ENCODE assay signal across 19 cellular contexts in genomic region chr2:191892391-191892790, GRCh38. TPM values are rescaled to one million over a fixed set of nuclear protein-coding genes. Genes with fewer than 3 reads are reported as not detected.
DNase-seq lines count a peak whose midpoint lies in the region; ATAC-seq and TF ChIP-seq lines count a peak whose summit lies in the region.
"Had no signal": no experiment of that assay in that cellular context is flagged by ENCODE, and none has a peak within 500 bp of the region (broad histone marks: within the 10 kb centered on the region; RNA-seq: fewer than 3 reads in every experiment).

No MANE protein-coding gene starts in this region.

- peaks cover 0 to 11% of the 10 kb centered on the region in 2 donors for H3K27me3 Mint-ChIP-seq in natural killer cell treated with Interleukin-12 subunit alpha and Interleukin-12 subunit beta and Interleukin-15 and Interleukin-18, amount 100 ng/mL, for 72 hours

- peak; percentile 52 for DNase-seq in GM04504 (ENCODE audit: low read depth)
- peak; percentile 57 for DNase-seq in MV-4-11 (lab: John Stamatoyannopoulos, UW)
- DNase-seq in osteoblast (ENCODE audit: insufficient read length, low spot score, missing footprints): no peak
- no peak for DNase-seq in natural killer cell treated with Interleukin-12 subunit alpha and Interleukin-12 subunit beta and Interleukin-15 and Interleukin-18, amount 100 ng/mL, for 72 hours (ENCODE audit: low spot score)
- DNase-seq in right cardiac atrium: no peak
- DNase-seq in stimulated activated CD4-positive, alpha-beta T cell treated with anti-CD3 and anti-CD28 coated beads, Interleukin-2, amount 100 ng/mL, for 48 hours: no peak
- DNase-seq: activated naive CD4-positive, alpha-beta T cell treated with anti-CD3 and anti-CD28 coated beads, Interleukin-2, amount 50 U/mL, for 16 hours; GF-D8; NCI-H1048; sigmoid colon; stimulated activated naive CD8-positive, alpha-beta T cell treated with anti-CD3 and anti-CD28 coated beads, Interleukin-15, Interleukin-2, amounts not matched to agents 100 U/mL and 50 U/mL, for 24 hours; SW 1271 had no signal

- H3K4me1 Mint-ChIP-seq in natural killer cell treated with Interleukin-12 subunit alpha and Interleukin-12 subunit beta and Interleukin-15 and Interleukin-18, amount 100 ng/mL, for 72 hours (ENCODE audit: low read depth in 2 of 2): peaks cover 0 to 3% of the 10 kb centered on the region in 2 donors
- H3K4me1 Mint-ChIP-seq: central memory CD8-positive, alpha-beta T cell; WTC11 had no signal

- no peak overlapping the region for H3K27ac Mint-ChIP-seq in natural killer cell treated with Interleukin-12 subunit alpha and Interleukin-12 subunit beta and Interleukin-15 and Interleukin-18, amount 100 ng/mL, for 72 hours
- H3K27ac Mint-ChIP-seq: WTC11 had no signal

- H3K4me1 ChIP-seq in osteoblast (ENCODE audit: insufficient read depth, low read length) (peaks cover 20% of the 10 kb centered on the region), right cardiac atrium (ENCODE audit: control insufficient read depth, insufficient read depth, low read length) (no peaks in the 10 kb centered on the region)

- H3K9me3 Mint-ChIP-seq in natural killer cell treated with Interleukin-12 subunit alpha and Interleukin-12 subunit beta and Interleukin-15 and Interleukin-18, amount 100 ng/mL, for 72 hours: no peaks in the 10 kb centered on the region
- H3K9me3 Mint-ChIP-seq: central memory CD8-positive, alpha-beta T cell had no signal

- no peak overlapping the region for H3K4me3 Mint-ChIP-seq in natural killer cell treated with Interleukin-12 subunit alpha and Interleukin-12 subunit beta and Interleukin-15 and Interleukin-18, amount 100 ng/mL, for 72 hours
- H3K4me3 Mint-ChIP-seq: central memory CD8-positive, alpha-beta T cell; neural crest cell; WTC11 had no signal

- H3K9me3 ChIP-seq in osteoblast (ENCODE audit: low read depth, low read length) (no peaks in the 10 kb centered on the region), right cardiac atrium (ENCODE audit: control insufficient read depth, low read length) (no peaks in the 10 kb centered on the region)
- H3K9me3 ChIP-seq: sigmoid colon had no signal

- TF ChIP-seq CTCF in osteoblast (IDR thresholded peaks at IDR 0.05; ENCODE audit: extremely low read depth, low read depth, low read length): no peak

- H3K27me3 ChIP-seq in osteoblast (ENCODE audit: insufficient read depth, low read length) (no peaks in the 10 kb centered on the region), right cardiac atrium (ENCODE audit: control insufficient read depth, insufficient read depth) (no peaks in the 10 kb centered on the region)
- H3K27me3 ChIP-seq: sigmoid colon had no signal

- H4K20me1 ChIP-seq in osteoblast (ENCODE audit: insufficient read depth, low read length): no peaks in the 10 kb centered on the region

- H3K4me3 ChIP-seq in osteoblast (ENCODE audit: insufficient read depth, low read length) (no peak overlapping the region), right cardiac atrium (ENCODE audit: low read length) (no peak overlapping the region)
- H3K4me3 ChIP-seq: sigmoid colon had no signal

- 75% methylated on average over 3 of the region's 3 CpGs for WGBS in right cardiac atrium

- H3K27ac ChIP-seq in osteoblast (ENCODE audit: low read depth, low read length) (no peak overlapping the region), right cardiac atrium (ENCODE audit: low read length) (no peak overlapping the region)
- H3K27ac ChIP-seq: HL-60, sigmoid colon had no signal

- no peaks in the 10 kb centered on the region for H3K36me3 Mint-ChIP-seq in natural killer cell treated with Interleukin-12 subunit alpha and Interleukin-12 subunit beta and Interleukin-15 and Interleukin-18, amount 100 ng/mL, for 72 hours

- intact Hi-C loops in right cardiac atrium (cut with DNase I): no loop called here

- H2AFZ ChIP-seq in osteoblast (ENCODE audit: low read length): no peak overlapping the region

- peak overlapping the region; percentile 8 for H3K4me2 ChIP-seq in osteoblast (ENCODE audit: insufficient read depth, low read length)

- no peaks in the 10 kb centered on the region for H3K36me3 ChIP-seq in osteoblast (ENCODE audit: insufficient read depth, low read length)
- H3K36me3 ChIP-seq: sigmoid colon had no signal

- ATAC-seq in esophagus mucosa (peak; percentile 27), HG03025 (IDR thresholded peaks at IDR 0.05; ENCODE audit: low FRiP score, unreplicated experiment) (no peak), right cardiac atrium (no peak)
- ATAC-seq in natural killer cell treated with Interleukin-12 subunit alpha and Interleukin-12 subunit beta and Interleukin-15 and Interleukin-18, amount 100 ng/mL, for 72 hours: no peak
- ATAC-seq: stimulated activated naive CD8-positive, alpha-beta T cell treated with anti-CD3 and anti-CD28 coated beads, Interleukin-15, Interleukin-2, amounts not matched to agents 100 U/mL and 50 U/mL, for 24 hours; WTC11 had no signal

- no peaks in the 10 kb centered on the region for H3K79me2 ChIP-seq in osteoblast (ENCODE audit: insufficient read depth, low read length)

RNA-seq across cellular contexts. Expression of gene CAVIN2, which starts 45.5 kb away (rescaled TPM):
- total RNA-seq in esophagus mucosa (8.7 TPM), osteoblast (1.2 and 1.8 TPM in 2 replicates), right cardiac atrium (100 to 1,000 TPM in 3 of 4 donors, 10 to 100 TPM in 1; 97.9 to 128 (median 119) TPM)
- total RNA-seq in natural killer cell treated with Interleukin-12 subunit alpha and Interleukin-12 subunit beta and Interleukin-15 and Interleukin-18, amount 100 ng/mL, for 72 hours: not detected
- polyA plus RNA-seq in right cardiac atrium: 76.0 TPM
- total RNA-seq: H1, neural crest cell had no signal

Comparison
In these comparisons a context has a peak if more than half of its experiments do, and no peak if none do; other contexts are left out.
1. DNase-seq: peak in GM04504 (single experiment) and MV-4-11 (single experiment); none in osteoblast (single experiment), natural killer cell treated with Interleukin-12 subunit alpha and Interleukin-12 subunit beta and Interleukin-15 and Interleukin-18, amount 100 ng/mL, for 72 hours (single experiment), right cardiac atrium (0 of 3) and stimulated activated CD4-positive, alpha-beta T cell treated with anti-CD3 and anti-CD28 coated beads, Interleukin-2, amount 100 ng/mL, for 48 hours (0 of 2).
2. RNA of gene CAVIN2, which starts 45.5 kb away (total RNA-seq): 97.9 to 128 TPM in right cardiac atrium; 8.7 TPM in esophagus mucosa (single experiment), 1.2 to 1.8 TPM in osteoblast and not detected in natural killer cell treated with Interleukin-12 subunit alpha and Interleukin-12 subunit beta and Interleukin-15 and Interleukin-18, amount 100 ng/mL, for 72 hours; every median in the first group is over 10 times any median in the second.